ENCODE assay signal across 8 cellular contexts in the genomic region with DNA sequence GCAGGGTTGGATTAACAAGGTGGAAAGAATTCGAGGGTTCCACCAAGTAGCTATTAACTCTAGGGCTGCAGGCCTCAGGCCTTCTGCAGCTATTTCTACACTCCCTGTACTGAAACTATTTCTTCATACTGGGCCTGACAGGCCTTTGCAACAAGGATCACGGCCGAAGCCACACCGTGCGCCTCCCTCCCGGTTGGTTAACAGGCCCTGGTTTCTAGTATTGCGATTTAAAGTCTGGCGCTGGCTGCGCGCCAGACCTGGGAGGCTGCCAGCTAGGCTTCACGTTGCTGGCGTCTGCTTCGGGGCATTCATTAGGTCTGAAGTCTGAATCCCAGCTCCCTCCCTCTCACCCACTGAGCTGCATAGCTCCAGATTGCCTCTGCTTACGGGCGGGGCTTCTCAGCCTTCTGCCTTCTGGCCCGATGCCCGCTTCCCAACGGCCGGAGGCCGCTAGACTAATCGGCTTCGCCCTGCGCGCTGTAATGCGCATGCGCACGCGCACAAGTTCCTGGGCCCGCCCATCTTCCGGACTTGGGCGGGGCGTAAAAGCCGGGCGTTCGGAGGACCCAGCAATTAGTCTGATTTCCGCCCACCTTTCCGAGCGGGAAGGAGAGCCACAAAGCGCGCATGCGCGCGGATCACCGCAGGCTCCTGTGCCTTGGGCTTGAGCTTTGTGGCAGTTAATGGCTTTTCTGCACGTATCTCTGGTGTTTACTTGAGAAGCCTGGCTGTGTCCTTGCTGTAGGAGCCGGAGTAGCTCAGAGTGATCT. TPM values are rescaled to one million over a fixed set of nuclear protein-coding genes. Genes with fewer than 3 reads are reported as not detected.
A peak's percentile ranks its signal among the peaks of the same experiment; 100 is the strongest.
DNase-seq lines count a peak whose midpoint lies in the region; ATAC-seq lines count a peak whose summit lies in the region.

No MANE protein-coding gene starts in this region.

- no peaks in the 10 kb centered on the region for H3K27me3 ChIP-seq in CD8-positive, alpha-beta memory T cell (ENCODE audit: insufficient read depth, low read length, poor library complexity, severe bottlenecking)

- peak; percentile 88 to 97 (median 96) for DNase-seq in CD8-positive, alpha-beta memory T cell
- DNase-seq in HS-5 (ENCODE audit: low read depth), result peak; percentile 98
- peak; percentile 57 for DNase-seq in NK-92 (lab: John Stamatoyannopoulos, UW; ENCODE audit: unreplicated experiment)
- DNase-seq in activated CD8-positive, alpha-beta memory T cell treated with anti-CD3 and anti-CD28 coated beads for 24 hours, result peak; percentile 98
- peak; percentile 92 for DNase-seq in effector CD8-positive, alpha-beta T cell (lab: John Stamatoyannopoulos, UW)
- peak; percentile 98 to 99 for DNase-seq in lung microvascular endothelial cell (ENCODE audit: low read depth in 2 of 2)
- DNase-seq in stimulated activated CD4-positive, alpha-beta T cell treated with anti-CD3 and anti-CD28 coated beads, TNF-alpha, amount 100 ng/mL, for 4 hours (ENCODE audit: low read depth in 3 of 3), result peak; percentile 82 to 92 (median 91)

- H3K9me3 ChIP-seq in CD8-positive, alpha-beta memory T cell (ENCODE audit: low read length), result no peaks in the 10 kb centered on the region

- POLR2A ChIA-PET in CD8-positive, alpha-beta memory T cell (lab: Charles Lee), result interaction anchor here (0.6 to 3.5 kb wide), 13 partner anchors 12 to 1657 kb away, joined by 3 to 48 read pairs (median 4); a partner anchor contains a TSS

- ATAC-seq in GM19468 (IDR thresholded peaks at IDR 0.05; ENCODE audit: extremely low read depth, unreplicated experiment), result peak; percentile 78

- peak overlapping the region; percentile 89 for H3K27ac ChIP-seq in CD8-positive, alpha-beta memory T cell (ENCODE audit: low read depth, low read length)

- H3K27me3 Mint-ChIP-seq in CD8-positive, alpha-beta memory T cell, result peaks cover 0 to 12% of the 10 kb centered on the region in 2 donors

- peaks cover 12 to 63% (median 21%) of the 10 kb centered on the region in 3 donors for H3K36me3 Mint-ChIP-seq in CD8-positive, alpha-beta memory T cell

- H3K9me3 Mint-ChIP-seq in CD8-positive, alpha-beta memory T cell, result peaks cover 0 to 2% (median 0%) of the 10 kb centered on the region in 5 donors

- H3K4me3 Mint-ChIP-seq in CD8-positive, alpha-beta memory T cell, result peak overlapping the region; percentile 97 to 99 (median 98)

- peaks cover 39% of the 10 kb centered on the region for H3K36me3 ChIP-seq in CD8-positive, alpha-beta memory T cell (ENCODE audit: insufficient read depth, low read length)

- H3K27ac Mint-ChIP-seq in CD8-positive, alpha-beta memory T cell, result peak overlapping the region; percentile 89 to 100 (median 98)

- peaks cover 33 to 56% (median 45%) of the 10 kb centered on the region in 3 donors for H3K4me1 Mint-ChIP-seq in CD8-positive, alpha-beta memory T cell

- H3K4me3 ChIP-seq in CD8-positive, alpha-beta memory T cell (ENCODE audit: low read length), result peak overlapping the region; percentile 91

- peaks cover 22% of the 10 kb centered on the region for H3K4me1 ChIP-seq in CD8-positive, alpha-beta memory T cell (ENCODE audit: insufficient read depth, low read length)

- CTCF ChIA-PET in CD8-positive, alpha-beta memory T cell (lab: Charles Lee), result interaction anchor here (0.9 to 4.0 kb wide), 8 partner anchors 12 to 326 kb away, joined by 3 to 37 read pairs (median 6); a partner anchor contains a TSS

RNA-seq across cellular contexts. Expression of a gene that starts 1.6 kb away (rescaled TPM):
- 1,000 to 10,000 TPM; 1,546 to 1,631 TPM for total RNA-seq in CD8-positive, alpha-beta memory T cell
- polyA plus RNA-seq in CD8-positive, alpha-beta memory T cell, result 389 TPM
- total RNA-seq in lung microvascular endothelial cell, result 207 and 243 TPM in 2 replicates

RNA-seq across cellular contexts. Expression of a gene that starts 16.2 kb away (rescaled TPM):
- total RNA-seq in CD8-positive, alpha-beta memory T cell, result not detected
- polyA plus RNA-seq in CD8-positive, alpha-beta memory T cell, result not detected
- total RNA-seq in lung microvascular endothelial cell, result not detected in 2 replicates

RNA-seq across cellular contexts. Expression of a gene that starts 59.7 kb away (rescaled TPM):
- total RNA-seq in CD8-positive, alpha-beta memory T cell, result not detected
- not detected for polyA plus RNA-seq in CD8-positive, alpha-beta memory T cell
- not detected in 2 replicates for total RNA-seq in lung microvascular endothelial cell

Comparison
In these comparisons a context has a peak if more than half of its experiments do, and no peak if none do; other contexts are left out.
1. Peak in every context shown above with its lines: DNase-seq, ATAC-seq, H3K4me3 ChIP-seq and H3K27ac ChIP-seq.